Comparison of ENCODE assay signal across 1 cellular context in the genomic region with DNA sequence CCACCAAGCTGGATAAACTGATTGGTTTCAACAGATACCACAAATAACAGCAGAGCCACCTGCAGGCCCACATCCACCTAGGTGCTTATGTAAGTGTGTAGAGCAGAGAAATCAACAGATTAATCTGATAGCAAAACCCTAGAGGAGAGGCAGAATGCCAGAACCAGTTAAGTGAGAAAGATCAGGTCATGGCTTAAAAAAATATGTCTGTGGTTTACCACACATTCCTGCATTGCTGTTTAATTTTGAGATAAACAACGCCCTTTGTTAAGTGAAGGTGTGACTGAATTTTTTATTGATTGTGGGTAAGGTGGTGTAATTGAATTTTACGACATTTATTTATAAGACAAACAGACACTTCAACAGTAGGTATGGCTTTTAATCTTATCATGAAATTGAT.
TF ChIP-seq lines count a peak whose summit lies in the region.

No MANE protein-coding gene starts in this region.

TF ChIP-seq in K562, 482 proteins besides CTCF, POLR2A, EP300 and RAD21:
- no peak for TF ChIP-seq GTF2E2 (tag; IDR thresholded peaks at IDR 0.05)
- peak; percentile 53 for TF ChIP-seq TEAD4 (IDR thresholded peaks at IDR 0.05; ENCODE audit: low read length)
- no peak for TF ChIP-seq TEAD4 (CRISPR knock-in tag; IDR thresholded peaks at IDR 0.05; ENCODE audit: borderline replicate concordance)
